8 cellular contexts compared by ENCODE assay signal in the genomic region with DNA sequence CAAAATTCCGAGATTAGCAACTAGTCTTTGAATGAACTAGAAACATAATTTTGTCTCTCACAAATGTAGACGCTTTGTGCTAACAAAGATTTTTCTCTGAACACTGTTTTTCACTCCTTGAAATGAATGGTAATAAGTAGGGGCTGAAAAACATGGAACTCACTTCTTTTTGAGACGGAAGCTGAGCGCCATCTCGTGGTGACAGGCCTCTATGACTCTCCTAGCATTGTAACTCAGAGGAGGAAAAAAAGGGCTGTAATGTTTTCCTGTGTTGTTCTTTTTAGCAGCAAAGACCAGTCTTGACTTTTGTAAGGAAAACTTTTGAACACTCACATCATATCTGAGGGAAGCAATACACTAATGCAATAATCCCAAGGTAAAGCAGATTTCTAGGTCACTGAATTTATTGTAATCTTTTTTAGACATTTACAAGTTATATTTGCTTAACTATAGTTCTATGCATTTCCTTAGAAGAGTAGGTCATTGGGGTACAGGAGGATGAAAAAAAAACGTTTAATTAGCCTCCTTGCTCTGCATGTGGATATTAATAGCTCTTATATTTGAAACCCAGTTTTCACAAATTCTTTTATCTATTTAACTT.
DNase-seq lines count a peak whose midpoint lies in the region; ATAC-seq, FAIRE-seq and TF ChIP-seq lines count a peak whose summit lies in the region.

No MANE protein-coding gene starts in this region.

- no peak overlapping the region for H3K4ac ChIP-seq in H1 (replicated peaks; ENCODE audit: insufficient read length, low read depth, low read length)

- TF ChIP-seq EP300 in H1 (IDR thresholded peaks at IDR 0.05; ENCODE audit: borderline replicate concordance in 1 of 2, low read depth in 2 of 2, low read length in 2 of 2): no peak

- H4K8ac ChIP-seq in H1 (ENCODE audit: extremely low read depth, insufficient read depth, low read length): no peak overlapping the region

- H3K4me2 ChIP-seq in Loucy (ENCODE audit: low read depth, low read length, poor library complexity, severe bottlenecking): no peak overlapping the region
- no peak overlapping the region for H3K4me2 ChIP-seq in H1 (ENCODE audit: insufficient read depth in 1 of 2, low read depth in 2 of 2, low read length in 2 of 2)

- WGBS in H1 (ENCODE audit: extremely low coverage in 1 of 2, insufficient coverage in 1 of 2, insufficient read length in 1 of 2, insufficient replicate concordance in 2 of 2, low coverage in 1 of 2, low lambda C conversion rate in 2 of 2, missing lambda C conversion rate in 1 of 2), 2 experiments: 8% methylated on average over 6 of the region's 6 CpGs; no CpG with 5 or more reads in 1 of the 2 experiments

- peak; percentile 89 for TF ChIP-seq CTCF in Loucy (conservative IDR thresholded peaks at IDR 0.05; ENCODE audit: low read length)
- peak; percentile 99 for TF ChIP-seq CTCF in RWPE2 (IDR thresholded peaks at IDR 0.05; ENCODE audit: poor library complexity, severe bottlenecking)
- peak in 2 of 3 experiments; percentile 73 to 85; a peak in 3 of 4 replicates for TF ChIP-seq CTCF in H1 (IDR thresholded peaks at IDR 0.05; ENCODE audit: control extremely low read depth in 1 of 3, insufficient read depth in 1 of 3, low read depth in 1 of 3, low read length in 3 of 3)

- no peak overlapping the region for H3K56ac ChIP-seq in H1 (replicated peaks; ENCODE audit: insufficient read length, low read depth, low read length)

- no peaks in the 10 kb centered on the region for H3K9me2 ChIP-seq in Loucy (replicated peaks; ENCODE audit: low read depth, low read length)

- H3K79me1 ChIP-seq in H1 (ENCODE audit: low read depth, low read length): no peaks in the 10 kb centered on the region

- no peak overlapping the region for H2BK120ac ChIP-seq in H1 (replicated peaks; ENCODE audit: low read depth, low read length)

- FAIRE-seq in H1 (lab: Jason Lieb, UNC): peak; percentile 88

- no peak overlapping the region for H3K14ac ChIP-seq in H1 (ENCODE audit: insufficient read length)

- no peak for TF ChIP-seq POLR2A in H1 (IDR thresholded peaks at IDR 0.05; ENCODE audit: control extremely low read depth in 1 of 2, low read depth in 2 of 2, low read length in 2 of 2)

- H3K27me3 ChIP-seq in Loucy (ENCODE audit: insufficient read depth, low read length, poor library complexity, severe bottlenecking): no peaks in the 10 kb centered on the region
- no peaks in the 10 kb centered on the region for H3K27me3 ChIP-seq in RWPE2 (ENCODE audit: insufficient read depth, poor library complexity, severe bottlenecking)
- no peaks in the 10 kb centered on the region for H3K27me3 ChIP-seq in H1 (replicated peaks in 1 of 4; ENCODE audit: control insufficient read depth in 3 of 4, extremely low read depth in 1 of 4, insufficient read depth in 3 of 4, low read length in 3 of 4)

- H3K9ac ChIP-seq in Loucy (ENCODE audit: low read depth, low read length, poor library complexity, severe bottlenecking) (no peak overlapping the region), H1 (replicated peaks in 1 of 4; ENCODE audit: extremely low read depth in 1 of 4, low read depth in 3 of 4, low read length in 3 of 4) (no peak overlapping the region)

- peak; percentile 95 for TF ChIP-seq RAD21 in H1 (IDR thresholded peaks at IDR 0.05 in 1 of 2, conservative IDR thresholded peaks at IDR 0.05 in 1 of 2; ENCODE audit: low read depth in 2 of 2, low read length in 2 of 2)

- H3K36me3 ChIP-seq in Loucy (ENCODE audit: insufficient read depth, low read length): no peaks in the 10 kb centered on the region
- no peaks in the 10 kb centered on the region for H3K36me3 ChIP-seq in RWPE2 (ENCODE audit: low read depth)
- no peaks in the 10 kb centered on the region for H3K36me3 ChIP-seq in H1 (ENCODE audit: control insufficient read depth in 2 of 4, insufficient read depth in 4 of 4, low read length in 3 of 4)

- H3K4me3 ChIP-seq in Loucy (ENCODE audit: low read length, poor library complexity, severe bottlenecking) (no peak overlapping the region), RWPE2 (ENCODE audit: severe bottlenecking) (no peak overlapping the region), H1 (ENCODE audit: extremely low read depth in 1 of 4, insufficient read depth in 2 of 4, low read depth in 3 of 4, low read length in 4 of 4) (no peak overlapping the region)

- H3K23me2 ChIP-seq in H1 (ENCODE audit: low read depth, low read length): no peaks in the 10 kb centered on the region

- no peak overlapping the region for H3K23ac ChIP-seq in H1 (ENCODE audit: insufficient read length)

- no peaks in the 10 kb centered on the region for H4K20me1 ChIP-seq in Loucy (ENCODE audit: insufficient read depth, low read length, poor library complexity, severe bottlenecking)
- no peaks in the 10 kb centered on the region for H4K20me1 ChIP-seq in H1 (replicated peaks in 1 of 2; ENCODE audit: control insufficient read depth in 1 of 2, insufficient read depth in 2 of 2, low read length in 2 of 2)

- H2BK12ac ChIP-seq in H1 (ENCODE audit: low read depth, low read length): no peak overlapping the region

- no peak overlapping the region for H4K5ac ChIP-seq in H1 (ENCODE audit: insufficient read length, low read depth, low read length)

- H3K27ac ChIP-seq in RWPE2 (ENCODE audit: poor library complexity, severe bottlenecking): no peak overlapping the region
- no peak overlapping the region for H3K27ac ChIP-seq in H1 (ENCODE audit: low read depth, low read length)

- no peak overlapping the region for H2BK5ac ChIP-seq in H1 (ENCODE audit: low read depth, low read length)

- H3F3A ChIP-seq in Loucy (ENCODE audit: low read depth): no peaks in the 10 kb centered on the region

- H3K18ac ChIP-seq in H1 (ENCODE audit: extremely low read depth, low read length): no peak overlapping the region

- ATAC-seq in RWPE2 (ENCODE audit: low read depth) (peak; percentile 83), GM21390 (IDR thresholded peaks at IDR 0.05; ENCODE audit: unreplicated experiment) (no peak), GM19035 (IDR thresholded peaks at IDR 0.05; ENCODE audit: unreplicated experiment) (no peak)

- H2AK5ac ChIP-seq in H1 (ENCODE audit: low read depth, low read length): no peak overlapping the region

- peak; percentile 0 to 13 for DNase-seq in stimulated activated CD4-positive, alpha-beta T cell treated with anti-CD3 and anti-CD28 coated beads, Interleukin-4, amount 100 ng/mL, for 48 hours (ENCODE audit: low read depth in 2 of 2)
- no peak for DNase-seq in stimulated activated CD4-positive, alpha-beta T cell treated with anti-CD3 and anti-CD28 coated beads, Interleukin-4, amount 100 ng/mL, for 4 hours
- DNase-seq in RWPE2 (ENCODE audit: low spot score) (no peak), H1 (ENCODE audit: low read depth in 1 of 2, low spot score in 2 of 2) (peak; percentile 17 to 76), myocyte (ENCODE audit: low read depth) (peak; percentile 78)

- no peak overlapping the region for H2BK15ac ChIP-seq in H1 (ENCODE audit: low read length)

- H2AFZ ChIP-seq in Loucy (ENCODE audit: low read length) (peak overlapping the region; percentile 62; the same call in 1 of the 2 replicates), H1 (ENCODE audit: low read length) (0 out of 2 replicates have a peak overlapping the region, but pooled peaks have one; percentile 26)

- H3K79me2 ChIP-seq in Loucy (ENCODE audit: insufficient read depth, low read length): no peaks in the 10 kb centered on the region
- H3K79me2 ChIP-seq in H1 (ENCODE audit: control insufficient read depth in 1 of 2, insufficient read depth in 2 of 2, low read length in 2 of 2): no peaks in the 10 kb centered on the region

- no peaks in the 10 kb centered on the region for H3K9me3 ChIP-seq in Loucy (ENCODE audit: insufficient read depth, low read depth, low read length)
- no peaks in the 10 kb centered on the region for H3K9me3 ChIP-seq in RWPE2 (ENCODE audit: severe bottlenecking)
- H3K9me3 ChIP-seq in H1 (ENCODE audit: insufficient read depth in 2 of 2, low read depth in 1 of 2, low read length in 1 of 2): no peaks in the 10 kb centered on the region

- no peak overlapping the region for H2BK20ac ChIP-seq in H1 (ENCODE audit: low read length)

- H3K4me1 ChIP-seq in Loucy (ENCODE audit: insufficient read depth, low read length, poor library complexity, severe bottlenecking): no peaks in the 10 kb centered on the region
- no peaks in the 10 kb centered on the region for H3K4me1 ChIP-seq in RWPE2 (ENCODE audit: insufficient read depth, poor library complexity, severe bottlenecking)
- H3K4me1 ChIP-seq in H1 (replicated peaks in 1 of 4; ENCODE audit: control insufficient read depth in 3 of 4, insufficient read depth in 4 of 4, low read length in 3 of 4): no peaks in the 10 kb centered on the region

- POLR2A ChIA-PET in H1 (lab: Charles Lee; ENCODE audit: partially characterized antibody): no interaction called here

- H4K91ac ChIP-seq in H1 (replicated peaks; ENCODE audit: insufficient read length, low read length): no peak overlapping the region

- CTCF ChIA-PET in H1 (lab: Charles Lee; ENCODE audit: partially characterized antibody): interaction anchor here (0.6 to 2.6 kb wide), 13 partner anchors 9 to 1624 kb away, joined by 3 to 9 read pairs (median 3); no protein-coding TSS in a partner anchor

TF ChIP-seq in H1, 55 proteins besides CTCF, POLR2A, EP300 and RAD21:
- TF ChIP-seq BRCA1 (IDR thresholded peaks at IDR 0.05; ENCODE audit: low read depth, low read length) (no peak), RFX5 (IDR thresholded peaks at IDR 0.05; ENCODE audit: borderline replicate concordance, low read depth, low read length) (no peak), KDM1A (IDR thresholded peaks at IDR 0.05; ENCODE audit: borderline replicate concordance, low read length) (no peak), TAF1 (IDR thresholded peaks at IDR 0.05; ENCODE audit: low read depth, low read length) (no peak), ASH2L (IDR thresholded peaks at IDR 0.05; ENCODE audit: low read length) (no peak), KDM4A (IDR thresholded peaks at IDR 0.05; ENCODE audit: low read depth, low read length, severe bottlenecking) (no peak), KDM5A (IDR thresholded peaks at IDR 0.05; ENCODE audit: low read length) (no peak), CHD2 (IDR thresholded peaks at IDR 0.05; ENCODE audit: low read length) (no peak), GABPA (IDR thresholded peaks at IDR 0.05; ENCODE audit: borderline replicate concordance, insufficient read depth, low read length) (no peak)
TF ChIP-seq in H1: peak in this region for 0.

Comparison
In these comparisons a context has a peak if more than half of its experiments do, and no peak if none do; other contexts are left out.
1. DNase-seq: peak in stimulated activated CD4-positive, alpha-beta T cell treated with anti-CD3 and anti-CD28 coated beads, Interleukin-4, amount 100 ng/mL, for 48 hours (2 of 2), H1 (2 of 2) and myocyte (single experiment); none in stimulated activated CD4-positive, alpha-beta T cell treated with anti-CD3 and anti-CD28 coated beads, Interleukin-4, amount 100 ng/mL, for 4 hours (0 of 2) and RWPE2 (single experiment).
2. Peak in every context shown above with its lines, with median percentiles within 50 percentile points of each other: CTCF ChIP-seq.